Comparison of ENCODE assay signal across 1 cellular context in genomic region chr2:230417436-230417835, GRCh38.
TF ChIP-seq lines count a peak whose summit lies in the region.

No MANE protein-coding gene starts in this region.

TF ChIP-seq in HCT116, 20 proteins besides CTCF, POLR2A, EP300 and RAD21 (continued from another document):
- TF ChIP-seq REST (IDR thresholded peaks at IDR 0.05; ENCODE audit: low read depth) = no peak
- no peak for TF ChIP-seq FOSL1 (IDR thresholded peaks at IDR 0.05; ENCODE audit: low read depth)
- TF ChIP-seq EZH2phosphoT487 (IDR thresholded peaks at IDR 0.05; ENCODE audit: borderline replicate concordance) = no peak
- TF ChIP-seq SRF (IDR thresholded peaks at IDR 0.05; ENCODE audit: low read depth) = no peak
- TF ChIP-seq ELF1 (IDR thresholded peaks at IDR 0.05; ENCODE audit: borderline replicate concordance, low read depth) = no peak
- no peak for TF ChIP-seq SIN3A (IDR thresholded peaks at IDR 0.05; ENCODE audit: low read depth)
